ENCODE assay signal across 14 cellular contexts in the genomic region with DNA sequence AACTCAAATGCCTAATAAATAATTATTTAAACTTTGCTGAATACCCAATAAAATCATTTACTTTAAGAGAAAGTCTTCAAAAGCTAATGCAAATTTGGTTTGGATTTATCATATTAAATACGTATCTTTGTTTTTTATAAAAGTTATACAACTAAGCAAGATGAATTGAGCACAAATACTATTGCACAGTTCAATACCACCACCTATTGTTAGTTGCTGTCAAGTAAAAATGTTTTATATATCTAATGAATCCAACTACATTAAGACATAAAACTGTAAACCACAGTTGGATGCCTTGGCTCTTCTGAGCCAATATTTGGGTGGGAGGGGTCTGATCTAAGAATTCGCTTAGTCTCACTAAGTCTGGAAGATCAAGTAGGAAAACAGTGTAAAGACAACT. TPM values are rescaled to one million over a fixed set of nuclear protein-coding genes. Genes with fewer than 3 reads are reported as not detected.
DNase-seq lines count a peak whose midpoint lies in the region; FAIRE-seq and TF ChIP-seq lines count a peak whose summit lies in the region.
"Had no signal": no experiment of that assay in that cellular context is flagged by ENCODE, and none has a peak within 500 bp of the region (broad histone marks: within the 10 kb centered on the region; RNA-seq: fewer than 3 reads in every experiment).

No MANE protein-coding gene starts in this region.

- dilution Hi-C loops in mammary epithelial cell (cut with HindIII; ENCODE audit: low sequenced_read_pairs): no loop called here

- no peaks in the 10 kb centered on the region for H4K20me1 ChIP-seq in mammary epithelial cell (ENCODE audit: insufficient read depth, low read length)
- 0 out of 2 replicates have a peak, but pooled peaks cover 12% of the 10 kb centered on the region for H4K20me1 ChIP-seq in PC-9 (ENCODE audit: insufficient read depth)

- H3K4me1 ChIP-seq in mammary epithelial cell (ENCODE audit: insufficient read depth, low read length): no peaks in the 10 kb centered on the region
- no peaks in the 10 kb centered on the region for H3K4me1 ChIP-seq in PC-9 (replicated peaks; ENCODE audit: insufficient read depth)

- H3K79me2 ChIP-seq in mammary epithelial cell (ENCODE audit: insufficient read depth, low read length) (peaks cover 11% of the 10 kb centered on the region), PC-9 (ENCODE audit: low read depth) (peaks cover 10% of the 10 kb centered on the region)

- 85% methylated on average over 2 of the region's 2 CpGs for whole genome bisulfite sequencing in mammary epithelial cell (ENCODE audit: low coverage, missing lambda C conversion rate)

- H3K4me2 ChIP-seq in mammary epithelial cell (ENCODE audit: insufficient read depth, low read depth, low read length) (no peak overlapping the region), PC-9 (no peak overlapping the region)

- H3K9me2 ChIP-seq in PC-9 (ENCODE audit: insufficient read depth): no peaks in the 10 kb centered on the region

- H3K27me3 ChIP-seq in mammary epithelial cell (ENCODE audit: insufficient read depth, low read length) (no peaks in the 10 kb centered on the region), PC-9 (ENCODE audit: insufficient read depth, low read depth) (no peaks in the 10 kb centered on the region)
- H3K27me3 ChIP-seq: dorsolateral prefrontal cortex had no signal

- intact Hi-C loops in mammary epithelial cell (cut with micrococcal nuclease): no loop called here
- intact Hi-C loops in PC-9 (cut with micrococcal nuclease; ENCODE audit: unreplicated experiment): no loop called here

- no peaks in the 10 kb centered on the region for H3K9me3 ChIP-seq in mammary epithelial cell (replicated peaks; ENCODE audit: insufficient read depth, low read length)
- H3K9me3 ChIP-seq in PC-9 (ENCODE audit: insufficient read depth, low read depth): no peaks in the 10 kb centered on the region

- H3K9ac ChIP-seq in mammary epithelial cell (ENCODE audit: insufficient read depth, low read length): no peak overlapping the region

- POLR2A ChIA-PET in PC-9 (lab: Charles Lee; ENCODE audit: unreplicated experiment): no interaction called here

- H2AFZ ChIP-seq in mammary epithelial cell (ENCODE audit: low read depth, low read length) (no peak overlapping the region), PC-9 (no peak overlapping the region)

- H3K27ac ChIP-seq in mammary epithelial cell (ENCODE audit: insufficient read depth, low read depth, low read length) (no peak overlapping the region), PC-9 (no peak overlapping the region)
- H3K27ac ChIP-seq: dorsolateral prefrontal cortex had no signal

- CTCF ChIA-PET in mammary epithelial cell (lab: Charles Lee; ENCODE audit: low non-redundant PET): no interaction called here
- CTCF ChIA-PET in PC-9 (lab: Charles Lee): no interaction called here

- no peak overlapping the region for H3K4me3 ChIP-seq in fibroblast of the aortic adventitia (ENCODE audit: low read depth, low read length)
- H3K4me3 ChIP-seq in mammary epithelial cell (replicated peaks in 1 of 3; ENCODE audit: insufficient read depth in 1 of 3, low read depth in 2 of 3, low read length in 3 of 3): no peak overlapping the region
- no peak overlapping the region for H3K4me3 ChIP-seq in PC-9
- H3K4me3 ChIP-seq: dorsolateral prefrontal cortex had no signal

- DNase-seq in D721Med (ENCODE audit: insufficient read length, low spot score) (no peak), OCI-M1 (lab: John Stamatoyannopoulos, UW) (peak; percentile 35), fibroblast of the aortic adventitia (ENCODE audit: low read depth) (peak; percentile 68), mammary epithelial cell (no peak), PC-9 (no peak), foreskin melanocyte (no peak)
- DNase-seq in stimulated activated CD4-positive, alpha-beta T cell treated with anti-CD3 and anti-CD28 coated beads, Interleukin-12 subunit alpha, Interleukin-12 subunit beta, amount 100 ng/mL, for 4 hours: no peak
- DNase-seq: activated effector memory CD4-positive, alpha-beta T cell treated with anti-CD3 and anti-CD28 coated beads, Interleukin-2, amount 50 U/mL, for 16 hours; DMS79; dorsolateral prefrontal cortex; stimulated activated CD4-positive, alpha-beta T cell treated with anti-CD3 and anti-CD28 coated beads, Interleukin-4, amount 100 ng/mL, for 24 hours; trophoblast cell had no signal

- H3F3A ChIP-seq in PC-9 (ENCODE audit: insufficient read depth, low read depth): no peaks in the 10 kb centered on the region

- FAIRE-seq in A204.1 (lab: Jason Lieb, UNC): peak; percentile 43
- FAIRE-seq in D721Med (lab: Jason Lieb, UNC): no peak
- FAIRE-seq: H1 had no signal

- in situ Hi-C loops in mammary epithelial cell (cut with MboI; ENCODE audit: low sequenced_read_pairs in 2 of 2): no loop called here

- TF ChIP-seq CTCF in D721Med (IDR thresholded peaks at IDR 0.05; ENCODE audit: insufficient read depth, missing control alignments) (peak; percentile 44), fibroblast of the aortic adventitia (IDR thresholded peaks at IDR 0.05; ENCODE audit: insufficient read depth, low read length) (peak; percentile 12), mammary epithelial cell (conservative IDR thresholded peaks at IDR 0.05 in 1 of 2, IDR thresholded peaks at IDR 0.05 in 1 of 2; ENCODE audit: extremely low read depth in 1 of 2, insufficient read depth in 1 of 2, low read depth in 1 of 2, low read length in 2 of 2) (peak in 1 of 2 donors; percentile 7), PC-9 (conservative IDR thresholded peaks at IDR 0.05) (no peak)

- H3K36me3 ChIP-seq in mammary epithelial cell (ENCODE audit: insufficient read depth, low read length) (no peaks in the 10 kb centered on the region), PC-9 (ENCODE audit: low read depth) (no peaks in the 10 kb centered on the region)

- no TSS peak for BruUV-seq in mammary epithelial cell (replicated peaks; lab: Mats Ljungman, UMichigan)
- no TSS peak for BruUV-seq in PC-9 (replicated peaks; lab: Mats Ljungman, UMichigan)

RNA-seq across cellular contexts. Expression of a gene that starts 7.7 kb away (rescaled TPM):
- total RNA-seq in fibroblast of the aortic adventitia (ENCODE audit: low replicate concordance) (7.4 and 19.4 TPM in 2 replicates), mammary epithelial cell (10 to 100 TPM; 13.0 to 17.0 TPM), PC-9 (2021) (18.8 and 20.2 TPM in 2 replicates)
- 2.6 TPM for polyA plus RNA-seq in mammary epithelial cell
- polyA minus RNA-seq in mammary epithelial cell: 15.9 TPM

RNA-seq across cellular contexts. Expression of a gene that starts 57.3 kb away (rescaled TPM):
- 21.6 and 31.7 TPM in 2 replicates for total RNA-seq in fibroblast of the aortic adventitia (ENCODE audit: low replicate concordance)
- 10 to 100 TPM; 26.7 to 41.7 TPM for total RNA-seq in mammary epithelial cell
- polyA plus RNA-seq in mammary epithelial cell: 21.4 TPM
- 27.4 TPM for polyA minus RNA-seq in mammary epithelial cell
- total RNA-seq in PC-9 (2021): 23.2 and 35.7 TPM in 2 replicates

Comparison
In these comparisons a context has a peak if more than half of its experiments do, and no peak if none do; other contexts are left out.
1. DNase-seq: peak in OCI-M1 (single experiment) and fibroblast of the aortic adventitia (single experiment); none in D721Med (single experiment), mammary epithelial cell (single experiment), stimulated activated CD4-positive, alpha-beta T cell treated with anti-CD3 and anti-CD28 coated beads, Interleukin-12 subunit alpha, Interleukin-12 subunit beta, amount 100 ng/mL, for 4 hours (single experiment), PC-9 (0 of 2) and foreskin melanocyte (single experiment).